In genomic region chr3:87088984-87089841, GRCh38 we compare ENCODE assay signal across 8 cellular contexts.
DNase-seq lines count a peak whose midpoint lies in the region; ATAC-seq, FAIRE-seq and TF ChIP-seq lines count a peak whose summit lies in the region.

No MANE protein-coding gene starts in this region.

- H2AFZ ChIP-seq in K562 (ENCODE audit: low read depth, low read length): peak overlapping the region; percentile 45

- no peak for TF ChIP-seq EP300 in K562 (IDR thresholded peaks at IDR 0.05; ENCODE audit: low read length)

- no peaks in the 10 kb centered on the region for H3K9me3 Mint-ChIP-seq in activated naive CD4-positive, alpha-beta T cell treated with anti-CD3 and anti-CD28 coated beads, Interleukin-2, amount 10 ng/mL, durations not matched to agents 7 days and 5 days
- H3K9me3 Mint-ChIP-seq in stimulated activated memory B cell treated with anti-CD40 and anti-IgM and Interleukin-4, amounts not matched to agents 10 μg/mL and 1 μg/mL and 100 μg/mL, for 72 hours: no peaks in the 10 kb centered on the region

- peak overlapping the region; percentile 10; the same call in 1 of the 2 replicates for H3K4me3 ChIP-seq in K562

- BruUV-seq in K562 (replicated peaks; lab: Mats Ljungman, UMichigan): no TSS peak

- no peaks in the 10 kb centered on the region for H4K20me1 ChIP-seq in K562 (replicated peaks; ENCODE audit: control insufficient read depth, insufficient read depth, low read length)

- H3K4me3 Mint-ChIP-seq in activated naive CD4-positive, alpha-beta T cell treated with anti-CD3 and anti-CD28 coated beads, Interleukin-2, amount 10 ng/mL, durations not matched to agents 7 days and 5 days: peak overlapping the region; percentile 65
- peak overlapping the region; percentile 74 for H3K4me3 Mint-ChIP-seq in stimulated activated memory B cell treated with anti-CD40 and anti-IgM and Interleukin-4, amounts not matched to agents 10 μg/mL and 1 μg/mL and 100 μg/mL, for 72 hours

- H3K9ac ChIP-seq in K562 (ENCODE audit: insufficient read depth in 1 of 2, low read depth in 2 of 2, low read length in 2 of 2): no peak overlapping the region; a peak in 1 of 4 replicates

- H3K4me1 ChIP-seq in K562 (replicated peaks in 1 of 2; ENCODE audit: control insufficient read depth in 2 of 2, insufficient read depth in 2 of 2, low read length in 2 of 2): peaks cover 0 to 9% of the 10 kb centered on the region in 2 experiments; a peak in 2 of 5 replicates

- H3K27ac Mint-ChIP-seq in activated naive CD4-positive, alpha-beta T cell treated with anti-CD3 and anti-CD28 coated beads, Interleukin-2, amount 10 ng/mL, durations not matched to agents 7 days and 5 days: no peak overlapping the region
- H3K27ac Mint-ChIP-seq in stimulated activated memory B cell treated with anti-CD40 and anti-IgM and Interleukin-4, amounts not matched to agents 10 μg/mL and 1 μg/mL and 100 μg/mL, for 72 hours: no peak overlapping the region

- no peaks in the 10 kb centered on the region for H3K9me1 ChIP-seq in K562 (ENCODE audit: control insufficient read depth, insufficient read depth, low read length)

- in situ Hi-C loops in K562 (cut with MboI): no loop called here

- TF ChIP-seq RAD21 in K562 (CRISPR knock-in tag; conservative IDR thresholded peaks at IDR 0.05 in 1 of 2, IDR thresholded peaks at IDR 0.05 in 1 of 2): no peak

- H3K27me3 ChIP-seq in K562 (ENCODE audit: control insufficient read depth in 2 of 2, insufficient read depth in 2 of 2, low read length in 2 of 2): no peaks in the 10 kb centered on the region

- peak overlapping the region; percentile 32; the same call in 1 of the 2 replicates for H3K4me2 ChIP-seq in K562 (ENCODE audit: insufficient read depth, low read length)

- CTCF ChIA-PET in activated naive CD4-positive, alpha-beta T cell treated with anti-CD3 and anti-CD28 coated beads, Interleukin-2, amount 10 ng/mL, durations not matched to agents 7 days and 5 days (lab: Charles Lee): no interaction called here
- CTCF ChIA-PET in K562 (lab: Yijun Ruan, JAX; ENCODE audit: low intra/inter-chr PET ratio): no interaction called here

- no peaks in the 10 kb centered on the region for H3K9me3 ChIP-seq in K562 (replicated peaks; ENCODE audit: control insufficient read depth, insufficient read depth, low read depth, low read length)

- peaks cover 15% of the 10 kb centered on the region for H3K27me3 Mint-ChIP-seq in activated naive CD4-positive, alpha-beta T cell treated with anti-CD3 and anti-CD28 coated beads, Interleukin-2, amount 10 ng/mL, durations not matched to agents 7 days and 5 days
- peaks cover 20% of the 10 kb centered on the region for H3K27me3 Mint-ChIP-seq in stimulated activated memory B cell treated with anti-CD40 and anti-IgM and Interleukin-4, amounts not matched to agents 10 μg/mL and 1 μg/mL and 100 μg/mL, for 72 hours

- no peaks in the 10 kb centered on the region for H3K36me3 Mint-ChIP-seq in activated naive CD4-positive, alpha-beta T cell treated with anti-CD3 and anti-CD28 coated beads, Interleukin-2, amount 10 ng/mL, durations not matched to agents 7 days and 5 days
- no peaks in the 10 kb centered on the region for H3K36me3 Mint-ChIP-seq in stimulated activated memory B cell treated with anti-CD40 and anti-IgM and Interleukin-4, amounts not matched to agents 10 μg/mL and 1 μg/mL and 100 μg/mL, for 72 hours

- TF ChIP-seq CTCF in K562 (IDR thresholded peaks at IDR 0.05 in 2 of 3, conservative IDR thresholded peaks at IDR 0.05 in 1 of 3; ENCODE audit: insufficient read depth in 2 of 3, low read depth in 1 of 3, low read length in 3 of 3): no peak
- no peak for TF ChIP-seq CTCF in D721Med (IDR thresholded peaks at IDR 0.05; ENCODE audit: insufficient read depth, missing control alignments)

- ATAC-seq in HG02642 (IDR thresholded peaks at IDR 0.05; ENCODE audit: poor library complexity, unreplicated experiment): peak; percentile 79
- peak; percentile 63 for ATAC-seq in K562
- peak; percentile 51 for ATAC-seq in stimulated activated memory B cell treated with anti-CD40 and anti-IgM and Interleukin-4, amounts not matched to agents 10 μg/mL and 1 μg/mL and 100 μg/mL, for 72 hours

- no peak overlapping the region for H3K27ac ChIP-seq in K562 (ENCODE audit: extremely low read depth, low read depth, low read length)

- POLR2A ChIA-PET in K562 (lab: Yijun Ruan, JAX): interaction anchor here (0.6 kb wide), 2 partner anchors 18 to 149 kb away, joined by 3 to 6 read pairs; no protein-coding TSS in a partner anchor

- no peak for TF ChIP-seq POLR2A in K562 (conservative IDR thresholded peaks at IDR 0.05)

- FAIRE-seq in K562 (lab: Jason Lieb, UNC) (no peak), D721Med (lab: Jason Lieb, UNC) (no peak)

- H3K36me3 ChIP-seq in K562 (ENCODE audit: control insufficient read depth, insufficient read depth, low read length): no peaks in the 10 kb centered on the region

- H3K79me2 ChIP-seq in K562 (ENCODE audit: control insufficient read depth, insufficient read depth, low read length): no peaks in the 10 kb centered on the region

- peak; percentile 38 for DNase-seq in activated naive CD4-positive, alpha-beta T cell treated with anti-CD3 and anti-CD28 coated beads, Interleukin-2, amount 10 ng/mL, durations not matched to agents 7 days and 5 days
- no peak for DNase-seq in activated naive CD4-positive, alpha-beta T cell treated with anti-CD3 and anti-CD28 coated beads, Interleukin-2, amount 50 U/mL, for 16 hours
- DNase-seq in NCI-H345 (lab: John Stamatoyannopoulos, UW): peak; percentile 42
- DNase-seq in K562 (ENCODE audit: extremely low read depth in 1 of 4, low spot score in 3 of 4): peak in 1 of 4 experiments; percentile 9
- DNase-seq in iris pigment epithelial cell (ENCODE audit: low read depth): peak; percentile 76
- DNase-seq in D721Med (ENCODE audit: insufficient read length, low spot score): no peak

- 8% methylated on average over 12 of the region's 41 CpGs for WGBS in K562 (ENCODE audit: insufficient coverage, low coverage, missing lambda C conversion rate)

- peaks cover 21% of the 10 kb centered on the region for H3K4me1 Mint-ChIP-seq in activated naive CD4-positive, alpha-beta T cell treated with anti-CD3 and anti-CD28 coated beads, Interleukin-2, amount 10 ng/mL, durations not matched to agents 7 days and 5 days
- H3K4me1 Mint-ChIP-seq in stimulated activated memory B cell treated with anti-CD40 and anti-IgM and Interleukin-4, amounts not matched to agents 10 μg/mL and 1 μg/mL and 100 μg/mL, for 72 hours: peaks cover 11% of the 10 kb centered on the region

- intact Hi-C loops in K562 (cut with micrococcal nuclease): no loop called here

TF ChIP-seq in K562, 482 proteins besides CTCF, POLR2A, EP300 and RAD21:
- no peak for TF ChIP-seq LARP7 (IDR thresholded peaks at IDR 0.05)
- no peak for TF ChIP-seq GATA2 (CRISPR knock-in tag; IDR thresholded peaks at IDR 0.05)
- no peak for TF ChIP-seq MYC (IDR thresholded peaks at IDR 0.05; ENCODE audit: low read depth, low read length)
- TF ChIP-seq MYC (CRISPR knock-in tag; IDR thresholded peaks at IDR 0.05; ENCODE audit: borderline replicate concordance, low read depth): no peak
- no peak for TF ChIP-seq ZNF57 (CRISPR knock-in tag; IDR thresholded peaks at IDR 0.05)
- no peak for TF ChIP-seq ZNF639 (CRISPR knock-in tag; conservative IDR thresholded peaks at IDR 0.05 in 1 of 2, IDR thresholded peaks at IDR 0.05 in 1 of 2)
- no peak for TF ChIP-seq SRSF3 (IDR thresholded peaks at IDR 0.05; ENCODE audit: insufficient read depth, low read length)
- TF ChIP-seq NFIC (IDR thresholded peaks at IDR 0.05): no peak
- no peak for TF ChIP-seq ARHGAP35 (IDR thresholded peaks at IDR 0.05; ENCODE audit: partially characterized antibody)
- no peak for TF ChIP-seq KDM5B (IDR thresholded peaks at IDR 0.05; ENCODE audit: insufficient replicate concordance, low read depth, low read length)
- no peak for TF ChIP-seq NELFE (IDR thresholded peaks at IDR 0.05; ENCODE audit: insufficient read depth, insufficient read length)
- no peak for TF ChIP-seq PPARD (CRISPR knock-in tag; IDR thresholded peaks at IDR 0.05)
- TF ChIP-seq GABPA (tag; conservative IDR thresholded peaks at IDR 0.05; ENCODE audit: low read depth): peak; percentile 39; the same call in 1 of the 2 replicates
- TF ChIP-seq POLR2AphosphoS5 (IDR thresholded peaks at IDR 0.05; ENCODE audit: control insufficient read depth, insufficient read depth, low read depth, low read length): no peak
- peak; percentile 34; the same call in 1 of the 2 replicates for TF ChIP-seq RBFOX2 (IDR thresholded peaks at IDR 0.05; ENCODE audit: low read depth, low read length)
- no peak for TF ChIP-seq STAT5B (CRISPR knock-in tag; IDR thresholded peaks at IDR 0.05)

Comparison
In these comparisons a context has a peak if more than half of its experiments do, and no peak if none do; other contexts are left out.
1. DNase-seq: peak in activated naive CD4-positive, alpha-beta T cell treated with anti-CD3 and anti-CD28 coated beads, Interleukin-2, amount 10 ng/mL, durations not matched to agents 7 days and 5 days (single experiment), NCI-H345 (single experiment) and iris pigment epithelial cell (single experiment); none in activated naive CD4-positive, alpha-beta T cell treated with anti-CD3 and anti-CD28 coated beads, Interleukin-2, amount 50 U/mL, for 16 hours (single experiment) and D721Med (single experiment).
2. Peak in every context shown above with its lines, with median percentiles within 50 percentile points of each other: ATAC-seq.